15 cellular contexts compared by ENCODE assay signal in genomic region chr13:29465741-29466293, GRCh38.
DNase-seq lines count a peak whose midpoint lies in the region; FAIRE-seq and TF ChIP-seq lines count a peak whose summit lies in the region.
"Had no signal": no experiment of that assay in that cellular context is flagged by ENCODE, and none has a peak within 500 bp of the region (broad histone marks: within the 10 kb centered on the region; RNA-seq: fewer than 3 reads in every experiment).

No MANE protein-coding gene starts in this region.

- H3K36me3 Mint-ChIP-seq in endothelial cell (ENCODE audit: low read depth, unreplicated experiment) (no peaks in the 10 kb centered on the region), Caco-2 (ENCODE audit: insufficient read depth, unreplicated experiment) (no peaks in the 10 kb centered on the region)

- H3K4me1 Mint-ChIP-seq in endothelial cell (ENCODE audit: unreplicated experiment) (peaks cover 8% of the 10 kb centered on the region), Caco-2 (ENCODE audit: low read depth, unreplicated experiment) (no peaks in the 10 kb centered on the region)
- H3K4me1 Mint-ChIP-seq: B cell, neural crest cell had no signal

- DNase-seq in AG08395 (ENCODE audit: low spot score) (peak; percentile 48), HTR-8/SVneo (ENCODE audit: insufficient read length, low spot score) (peak; percentile 14), choroid plexus epithelial cell (ENCODE audit: low read depth) (peak; percentile 76), left kidney (ENCODE audit: low read depth, low spot score) (peak; percentile 24), D341Med (ENCODE audit: low spot score) (no peak), endothelial cell (ENCODE audit: low spot score) (no peak), Caco-2 (no peak), NCI-H1048 (lab: John Stamatoyannopoulos, UW) (no peak)
- DNase-seq: activated CD8-positive, alpha-beta memory T cell treated with anti-CD3 and anti-CD28 coated beads, Interleukin-2, amount 50 U/mL, for 4 hours; central memory CD4-positive, alpha-beta T cell; KBM-7; NCI-H526 had no signal

- H3K27me3 Mint-ChIP-seq in endothelial cell (ENCODE audit: unreplicated experiment) (peaks cover 2% of the 10 kb centered on the region), Caco-2 (ENCODE audit: insufficient read depth, unreplicated experiment) (no peaks in the 10 kb centered on the region)
- H3K27me3 Mint-ChIP-seq: B cell had no signal

- no peak overlapping the region for H3K4me3 Mint-ChIP-seq in endothelial cell (ENCODE audit: unreplicated experiment)
- no peak overlapping the region for H3K4me3 Mint-ChIP-seq in Caco-2 (ENCODE audit: unreplicated experiment)
- H3K4me3 Mint-ChIP-seq: B cell; neural crest cell; T-helper 2 cell treated with Interferon-gamma antibody and Interleukin-4, amounts not matched to agents 5 μg/mL and 100 μg/mL, for 36 hours had no signal

- TF ChIP-seq CTCF in choroid plexus epithelial cell (conservative IDR thresholded peaks at IDR 0.05; ENCODE audit: low read depth, low read length), result no peak
- TF ChIP-seq CTCF in endothelial cell (IDR thresholded peaks at IDR 0.05; ENCODE audit: unreplicated experiment), result no peak
- TF ChIP-seq CTCF in Caco-2 (IDR thresholded peaks at IDR 0.05; ENCODE audit: insufficient read depth in 1 of 2, low read depth in 1 of 2, low read length in 1 of 2, severe bottlenecking in 1 of 2, unreplicated experiment in 1 of 2), result no peak

- FAIRE-seq in HTR-8/SVneo (lab: Jason Lieb, UNC), result no peak

- H3K4me3 ChIP-seq in choroid plexus epithelial cell (ENCODE audit: low read depth, low read length) (no peak overlapping the region), Caco-2 (ENCODE audit: low read depth, low read length) (no peak overlapping the region)

- intact Hi-C loops in Caco-2 (cut with micrococcal nuclease; ENCODE audit: unreplicated experiment), result loop anchor here (5.0 kb wide), 1 partner anchor 39 kb away; no protein-coding TSS in a partner anchor

- no peaks in the 10 kb centered on the region for H3K4me1 ChIP-seq in Caco-2

- no peak overlapping the region for H3K27ac Mint-ChIP-seq in endothelial cell (ENCODE audit: unreplicated experiment)
- H3K27ac Mint-ChIP-seq in Caco-2 (ENCODE audit: unreplicated experiment), result no peak overlapping the region
- H3K27ac Mint-ChIP-seq: B cell; T-helper 2 cell treated with Interferon-gamma antibody and Interleukin-4, amounts not matched to agents 5 μg/mL and 100 μg/mL, for 36 hours had no signal

- BruUV-seq in Caco-2 (replicated peaks; lab: Mats Ljungman, UMichigan), result no TSS peak

- H3K36me3 ChIP-seq in Caco-2 (ENCODE audit: control insufficient read depth, insufficient read depth, low read length), result no peaks in the 10 kb centered on the region

- no peaks in the 10 kb centered on the region for H3K27me3 ChIP-seq in Caco-2 (replicated peaks; ENCODE audit: control insufficient read depth, insufficient read depth, low read length)

- H3K9me3 ChIP-seq in Caco-2, result no peaks in the 10 kb centered on the region

- CTCF ChIA-PET in Caco-2 (lab: Charles Lee), result no interaction called here

- POLR2A ChIA-PET in Caco-2 (lab: Charles Lee), result no interaction called here

- H3K9me3 Mint-ChIP-seq in endothelial cell (ENCODE audit: unreplicated experiment), result no peaks in the 10 kb centered on the region
- H3K9me3 Mint-ChIP-seq in Caco-2 (ENCODE audit: unreplicated experiment), result no peaks in the 10 kb centered on the region
- H3K9me3 Mint-ChIP-seq: neural crest cell; T-helper 2 cell treated with Interferon-gamma antibody and Interleukin-4, amounts not matched to agents 5 μg/mL and 100 μg/mL, for 36 hours had no signal

Comparison
In these comparisons a context has a peak if more than half of its experiments do, and no peak if none do; other contexts are left out.
1. DNase-seq: peak in AG08395 (single experiment), HTR-8/SVneo (single experiment), choroid plexus epithelial cell (single experiment) and left kidney (single experiment); none in D341Med (single experiment), endothelial cell (single experiment), Caco-2 (0 of 2) and NCI-H1048 (single experiment).